ENCODE assay signal across 10 cellular contexts in genomic region chr11:69352715-69353325, GRCh38. TPM values are rescaled to one million over a fixed set of nuclear protein-coding genes. Genes with fewer than 3 reads are reported as not detected.
DNase-seq lines count a peak whose midpoint lies in the region; ATAC-seq and TF ChIP-seq lines count a peak whose summit lies in the region.
"Had no signal": no experiment of that assay in that cellular context is flagged by ENCODE, and none has a peak within 500 bp of the region (broad histone marks: within the 10 kb centered on the region; RNA-seq: fewer than 3 reads in every experiment).

No MANE protein-coding gene starts in this region.

- POLR2A ChIA-PET in HCT116 (lab: Charles Lee) (no interaction called here), SK-N-SH (lab: Yijun Ruan, JAX) (no interaction called here)
- POLR2A ChIA-PET in naive thymus-derived CD8-positive, alpha-beta T cell (lab: Charles Lee) = no interaction called here

- H4K20me1 ChIP-seq in HCT116 (ENCODE audit: insufficient read depth) (no peaks in the 10 kb centered on the region; the same call in 1 of the 2 replicates), SK-N-SH (ENCODE audit: insufficient read depth) (no peaks in the 10 kb centered on the region)

- peaks cover 0 to 6% of the 10 kb centered on the region in 2 experiments; a peak in 1 of 4 replicates for H3K36me3 ChIP-seq in HCT116 (ENCODE audit: control insufficient read depth in 1 of 2, insufficient read depth in 2 of 2, low read length in 2 of 2)
- peaks cover 0 to 2% of the 10 kb centered on the region in 2 experiments for H3K36me3 ChIP-seq in SK-N-SH (replicated peaks in 1 of 2; ENCODE audit: control insufficient read depth in 1 of 2, insufficient read depth in 2 of 2, low read length in 1 of 2)
- H3K36me3 ChIP-seq in esophagus muscularis mucosa = no peaks in the 10 kb centered on the region

- H3K4me2 ChIP-seq in HCT116 (ENCODE audit: low read length) (peak overlapping the region; percentile 76), SK-N-SH (peak overlapping the region; percentile 13)

- intact Hi-C loops in HCT116 (cut with micrococcal nuclease) = no loop called here
- intact Hi-C loops in esophagus muscularis mucosa (cut with DNase I) = no loop called here

- H3K4me1 Mint-ChIP-seq in T-helper 17 cell = peaks cover 2% of the 10 kb centered on the region
- no peaks in the 10 kb centered on the region for H3K4me1 Mint-ChIP-seq in naive thymus-derived CD8-positive, alpha-beta T cell

- no peak for TF ChIP-seq POLR2A in HCT116 (IDR thresholded peaks at IDR 0.05; ENCODE audit: borderline replicate concordance, extremely low read depth, insufficient read depth, insufficient read length)
- TF ChIP-seq POLR2A in esophagus muscularis mucosa (IDR thresholded peaks at IDR 0.05; ENCODE audit: low read depth) = no peak

- H3K27me3 Mint-ChIP-seq in T-helper 17 cell = peaks cover 35% of the 10 kb centered on the region
- H3K27me3 Mint-ChIP-seq in naive thymus-derived CD8-positive, alpha-beta T cell = peaks cover 0 to 10% (median 7%) of the 10 kb centered on the region in 5 donors

- DNase-seq in HCT116 (ENCODE audit: low read depth, low spot score) = peak; percentile 54
- DNase-seq in SK-N-SH = no peak
- DNase-seq in esophagus muscularis mucosa (ENCODE audit: extremely low spot score) = peak; percentile 78
- DNase-seq in stimulated activated CD4-positive, alpha-beta T cell treated with anti-CD3 and anti-CD28 coated beads, Interleukin-15, amount 100 ng/mL, for 24 hours = peak; percentile 66
- DNase-seq in T-helper 17 cell = no peak
- DNase-seq in naive thymus-derived CD8-positive, alpha-beta T cell = no peak

- TF ChIP-seq CTCF in HCT116 (IDR thresholded peaks at IDR 0.05 in 2 of 3, conservative IDR thresholded peaks at IDR 0.05 in 1 of 3; ENCODE audit: borderline replicate concordance in 1 of 3, insufficient read depth in 1 of 3, low read depth in 2 of 3, low read length in 2 of 3) (no peak), SK-N-SH (IDR thresholded peaks at IDR 0.05) (no peak), esophagus muscularis mucosa (IDR thresholded peaks at IDR 0.05) (no peak)

- RAD21 ChIA-PET in HCT116 (lab: Charles Lee; ENCODE audit: low non-redundant PET in 1 of 2, low total read pairs in 2 of 2, uncharacterized antibody in 2 of 2, unreplicated experiment in 2 of 2) = interaction anchor here in 1 of 2 experiments (0.6 kb wide), 1 partner anchor 59 kb away, joined by 3 read pairs; the partner anchor contains the start of gene MYEOV

- H3K27ac ChIP-seq in HCT116 (ENCODE audit: low read depth, low read length) (peak overlapping the region; percentile 58), SK-N-SH (ENCODE audit: low read depth in 2 of 2, low read length in 1 of 2) (peak overlapping the region in 1 of 2 experiments; percentile 77; a peak in 2 of 4 replicates), esophagus muscularis mucosa (replicated peaks in 1 of 4) (no peak overlapping the region)
- H3K27ac ChIP-seq: HL-60 had no signal

- ATAC-seq in HCT116 = peak; percentile 78
- no peak for ATAC-seq in T-helper 17 cell
- ATAC-seq in naive thymus-derived CD8-positive, alpha-beta T cell = no peak
- no peak for ATAC-seq in GM21576 (IDR thresholded peaks at IDR 0.05; ENCODE audit: unreplicated experiment)
- no peak for ATAC-seq in HG02884 (IDR thresholded peaks at IDR 0.05; ENCODE audit: unreplicated experiment)

- H3K9me2 ChIP-seq in HCT116 (ENCODE audit: insufficient read depth) (no peaks in the 10 kb centered on the region), SK-N-SH (no peaks in the 10 kb centered on the region)

- H3F3A ChIP-seq in SK-N-SH (replicated peaks; ENCODE audit: insufficient read depth) = peaks cover 26% of the 10 kb centered on the region

- H2AFZ ChIP-seq in HCT116 (ENCODE audit: low read depth, low read length, poor library complexity, severe bottlenecking) = no peak overlapping the region
- H2AFZ ChIP-seq in SK-N-SH (ENCODE audit: low read depth) = no peak overlapping the region

- 16% methylated on average over 2 of the region's 2 CpGs for WGBS in SK-N-SH (ENCODE audit: low lambda C conversion rate)
- WGBS in esophagus muscularis mucosa = 44% methylated on average over 2 of the region's 2 CpGs

- H3K9ac ChIP-seq in HCT116 (ENCODE audit: low read length) = peak overlapping the region; percentile 51
- H3K9ac ChIP-seq in SK-N-SH = peak overlapping the region; percentile 28; the same call in 1 of the 2 replicates

- H3K79me2 ChIP-seq in HCT116 (ENCODE audit: insufficient read depth, low read length) (peaks cover 86% of the 10 kb centered on the region), SK-N-SH (ENCODE audit: insufficient read depth) (0 out of 2 replicates have a peak, but pooled peaks cover 3% of the 10 kb centered on the region)

- H3K9me3 ChIP-seq in HCT116 (ENCODE audit: control insufficient read depth in 1 of 2, insufficient read depth in 1 of 2, low read depth in 1 of 2, low read length in 2 of 2) (peaks cover 0 to 6% of the 10 kb centered on the region in 2 experiments; a peak in 2 of 4 replicates), SK-N-SH (no peaks in the 10 kb centered on the region; the same call in 1 of the 2 replicates), esophagus muscularis mucosa (peaks cover 0 to 3% (median 0%) of the 10 kb centered on the region in 4 donors), T-helper 17 cell (ENCODE audit: control insufficient read depth, low read length, poor library complexity, severe bottlenecking) (no peaks in the 10 kb centered on the region)

- TF ChIP-seq EP300 in SK-N-SH (IDR thresholded peaks at IDR 0.05; ENCODE audit: borderline replicate concordance in 1 of 2, low read depth in 1 of 2, low read length in 1 of 2) (peak in 1 of 2 experiments; percentile 62; a peak in 1 of 4 replicates), esophagus muscularis mucosa (IDR thresholded peaks at IDR 0.05) (no peak)

- no TSS peak for BruUV-seq in HCT116 (replicated peaks; lab: Mats Ljungman, UMichigan)

- H3K36me3 Mint-ChIP-seq in T-helper 17 cell (ENCODE audit: low read depth) = no peaks in the 10 kb centered on the region
- peaks cover 0 to 6% (median 0%) of the 10 kb centered on the region in 3 donors for H3K36me3 Mint-ChIP-seq in naive thymus-derived CD8-positive, alpha-beta T cell

- no peak overlapping the region for H3K27ac Mint-ChIP-seq in T-helper 17 cell
- no peak overlapping the region for H3K27ac Mint-ChIP-seq in naive thymus-derived CD8-positive, alpha-beta T cell
- H3K27ac Mint-ChIP-seq: dendritic cell treated with granulocyte-macrophage colony-stimulating factor and Interleukin-4, amounts not matched to agents 40 ng/mL and 50 ng/mL, for 4 days had no signal

- TF ChIP-seq RAD21 in HCT116 (IDR thresholded peaks at IDR 0.05; ENCODE audit: low read depth) (no peak), SK-N-SH (IDR thresholded peaks at IDR 0.05; ENCODE audit: low read length) (no peak)

- H3K4me1 ChIP-seq in HCT116 (ENCODE audit: control insufficient read depth in 1 of 2, insufficient read depth in 2 of 2, low read length in 2 of 2) (peaks cover 37 to 77% of the 10 kb centered on the region in 2 experiments), SK-N-SH (ENCODE audit: control insufficient read depth in 1 of 2, insufficient read depth in 2 of 2, low read depth in 1 of 2, low read length in 1 of 2) (peaks cover 3 to 34% of the 10 kb centered on the region in 2 experiments; a peak in 3 of 4 replicates), esophagus muscularis mucosa (no peaks in the 10 kb centered on the region)

- H3K27me3 ChIP-seq in HCT116 (ENCODE audit: insufficient read depth, low read length) = no peaks in the 10 kb centered on the region
- no peaks in the 10 kb centered on the region for H3K27me3 ChIP-seq in SK-N-SH (ENCODE audit: insufficient read depth)
- peaks cover 0 to 47% (median 0%) of the 10 kb centered on the region in 4 donors for H3K27me3 ChIP-seq in esophagus muscularis mucosa

- peaks cover 0 to 9% (median 3%) of the 10 kb centered on the region in 9 donors for H3K9me3 Mint-ChIP-seq in naive thymus-derived CD8-positive, alpha-beta T cell

- CTCF ChIA-PET in HCT116 (lab: Charles Lee) = no interaction called here
- CTCF ChIA-PET in SK-N-SH (lab: Yijun Ruan, JAX) = no interaction called here

- peak overlapping the region in 1 of 2 experiments; percentile 40; a peak in 2 of 4 replicates for H3K4me3 ChIP-seq in HCT116 (replicated peaks in 1 of 2; ENCODE audit: low read depth in 1 of 2, low read length in 2 of 2)
- no peak overlapping the region for H3K4me3 ChIP-seq in SK-N-SH (ENCODE audit: low read depth in 2 of 2, low read length in 1 of 2)
- no peak overlapping the region for H3K4me3 ChIP-seq in esophagus muscularis mucosa

- H3K4me3 Mint-ChIP-seq in T-helper 17 cell = no peak overlapping the region
- no peak overlapping the region for H3K4me3 Mint-ChIP-seq in naive thymus-derived CD8-positive, alpha-beta T cell
- H3K4me3 Mint-ChIP-seq: dendritic cell treated with granulocyte-macrophage colony-stimulating factor and Interleukin-4, amounts not matched to agents 40 ng/mL and 50 ng/mL, for 4 days had no signal

TF ChIP-seq in HCT116, 20 proteins besides CTCF, POLR2A, EP300 and RAD21 (continues in another document):
- TF ChIP-seq SP1 (IDR thresholded peaks at IDR 0.05; ENCODE audit: low read depth) (peak; percentile 44; the same call in 1 of the 2 replicates), EGR1 (IDR thresholded peaks at IDR 0.05; ENCODE audit: low read depth) (no peak), CEBPB (IDR thresholded peaks at IDR 0.05; ENCODE audit: low read depth) (no peak), ELF1 (IDR thresholded peaks at IDR 0.05; ENCODE audit: borderline replicate concordance, low read depth) (no peak), MAX (IDR thresholded peaks at IDR 0.05) (peak; percentile 55; the same call in 1 of the 2 replicates)

TF ChIP-seq in SK-N-SH, 30 proteins besides CTCF, POLR2A, EP300 and RAD21 (continues in another document):
- TF ChIP-seq ELF1 (IDR thresholded peaks at IDR 0.05) (no peak), TAF1 (IDR thresholded peaks at IDR 0.05; ENCODE audit: borderline replicate concordance, low read depth, low read length) (no peak)

RNA-seq across cellular contexts. Expression of gene MYEOV, which starts 58.9 kb away (rescaled TPM):
- 135 TPM for total RNA-seq in HCT116 (2021; ENCODE audit: unreplicated experiment)
- 123 and 126 TPM in 2 replicates for polyA plus RNA-seq in HCT116 (2012)
- polyA plus RNA-seq in SK-N-SH (2012; rRNA removed) = 3.0 and 3.6 TPM in 2 replicates
- polyA plus RNA-seq in SK-N-SH (2012; cell fraction: cytosol; rRNA removed) = 1.4 and 1.6 TPM in 2 replicates
- 7.8 and 9.9 TPM in 2 replicates for polyA plus RNA-seq in SK-N-SH (2012; cell fraction: nucleus; rRNA removed)
- not detected for total RNA-seq in esophagus muscularis mucosa
- total RNA-seq in T-helper 17 cell = 1 to 10 TPM in 1 of 2 donors, under 1 TPM in 1; 0.60 to 8.9 TPM
- total RNA-seq in naive thymus-derived CD8-positive, alpha-beta T cell = not detected
- not detected for polyA plus RNA-seq in naive thymus-derived CD8-positive, alpha-beta T cell

Comparison
In these comparisons a context has a peak if more than half of its experiments do, and no peak if none do; other contexts are left out.
1. DNase-seq: peak in HCT116 (single experiment), esophagus muscularis mucosa (single experiment) and stimulated activated CD4-positive, alpha-beta T cell treated with anti-CD3 and anti-CD28 coated beads, Interleukin-15, amount 100 ng/mL, for 24 hours (single experiment); none in SK-N-SH (single experiment), T-helper 17 cell (0 of 3) and naive thymus-derived CD8-positive, alpha-beta T cell (0 of 10).
2. RNA of gene MYEOV, which starts 58.9 kb away (total RNA-seq): 135 TPM in HCT116 (single experiment); 0.60 to 8.9 TPM in T-helper 17 cell, not detected in naive thymus-derived CD8-positive, alpha-beta T cell and not detected in esophagus muscularis mucosa; every median in the first group is over 10 times any median in the second.
3. Of the 11 proteins assayed by ChIP-seq in both SK-N-SH and HCT116: peak only in SK-N-SH: POLR2AphosphoS5; only in HCT116: none; in both: JUND and MAX; in neither: 8.